1 cellular context compared by ENCODE assay signal in genomic region chr4:8858188-8858924, GRCh38.
A peak's percentile ranks its signal among the peaks of the same experiment; 100 is the strongest.
TF ChIP-seq lines count a peak whose summit lies in the region.

No MANE protein-coding gene starts in this region.

TF ChIP-seq in K562, 482 proteins besides CTCF, POLR2A, EP300 and RAD21:
- TF ChIP-seq CAMTA2 (CRISPR knock-in tag; conservative IDR thresholded peaks at IDR 0.05) (no peak), ZNF316 (IDR thresholded peaks at IDR 0.05) (peak; percentile 38; the same call in 1 of the 2 replicates)
